In the genomic region with DNA sequence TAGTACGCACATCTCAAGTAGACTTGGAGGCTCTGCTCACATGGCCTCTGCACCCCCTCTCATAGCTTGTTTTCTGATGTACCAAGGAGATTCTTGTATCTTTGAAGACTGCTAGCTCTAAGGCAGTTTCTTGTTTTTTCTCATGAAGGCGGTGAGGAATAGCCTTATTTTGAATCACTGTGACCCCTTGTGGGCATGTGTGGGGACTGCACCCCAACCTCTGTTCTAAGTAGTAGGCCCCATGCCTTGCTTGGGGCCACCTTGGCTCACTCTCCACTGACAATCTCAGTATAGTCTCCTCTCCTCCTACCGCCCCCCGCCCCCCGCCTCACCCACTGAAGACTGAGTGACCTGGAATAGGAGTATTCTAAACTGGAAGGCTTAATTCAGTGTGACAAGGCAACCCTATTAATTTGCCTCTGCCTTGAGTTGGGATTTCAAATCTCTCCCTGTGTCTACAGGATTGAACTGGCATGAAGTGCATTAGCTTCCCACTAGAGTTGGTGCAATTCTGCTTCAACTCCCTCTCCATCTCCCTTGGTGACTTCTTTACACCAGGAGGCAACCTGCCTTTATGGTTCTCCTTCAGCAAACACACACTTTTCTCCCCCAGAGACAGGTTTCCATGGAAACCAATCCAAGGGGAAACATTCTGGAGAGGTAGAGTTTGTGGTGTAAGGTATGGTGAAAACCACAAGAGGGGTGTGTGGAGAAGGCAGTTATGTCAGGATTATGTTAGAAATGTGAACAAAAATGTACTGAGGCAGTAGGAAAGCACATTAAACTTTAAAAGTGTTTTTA, we compare ENCODE assay signal across 1 cellular context.
TF ChIP-seq lines count a peak whose summit lies in the region.

No MANE protein-coding gene starts in this region.

TF ChIP-seq in SK-N-SH treated with all-trans-retinoic acid at 6 μM for 48 hours, 23 proteins besides CTCF, POLR2A, EP300 and RAD21 (continued from another document):
- TF ChIP-seq, protein P1, sequence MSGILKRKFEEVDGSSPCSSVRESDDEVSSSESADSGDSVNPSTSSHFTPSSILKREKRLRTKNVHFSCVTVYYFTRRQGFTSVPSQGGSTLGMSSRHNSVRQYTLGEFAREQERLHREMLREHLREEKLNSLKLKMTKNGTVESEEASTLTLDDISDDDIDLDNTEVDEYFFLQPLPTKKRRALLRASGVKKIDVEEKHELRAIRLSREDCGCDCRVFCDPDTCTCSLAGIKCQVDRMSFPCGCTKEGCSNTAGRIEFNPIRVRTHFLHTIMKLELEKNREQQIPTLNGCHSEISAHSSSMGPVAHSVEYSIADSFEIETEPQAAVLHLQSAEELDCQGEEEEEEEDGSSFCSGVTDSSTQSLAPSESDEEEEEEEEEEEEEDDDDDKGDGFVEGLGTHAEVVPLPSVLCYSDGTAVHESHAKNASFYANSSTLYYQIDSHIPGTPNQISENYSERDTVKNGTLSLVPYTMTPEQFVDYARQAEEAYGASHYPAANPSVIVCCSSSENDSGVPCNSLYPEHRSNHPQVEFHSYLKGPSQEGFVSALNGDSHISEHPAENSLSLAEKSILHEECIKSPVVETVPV (CRISPR knock-in tag; IDR thresholded peaks at IDR 0.05): no peak
